Comparison of ENCODE assay signal across 9 cellular contexts in genomic region chr3:187799942-187800637, GRCh38. TPM values are rescaled to one million over a fixed set of nuclear protein-coding genes. Genes with fewer than 3 reads are reported as not detected.
DNase-seq lines count a peak whose midpoint lies in the region; ATAC-seq lines count a peak whose summit lies in the region.
"Had no signal": no experiment of that assay in that cellular context is flagged by ENCODE, and none has a peak within 500 bp of the region (broad histone marks: within the 10 kb centered on the region; RNA-seq: fewer than 3 reads in every experiment).

No MANE protein-coding gene starts in this region.

- peaks cover 14% of the 10 kb centered on the region for H3K9me3 Mint-ChIP-seq in activated naive CD4-positive, alpha-beta T cell treated with anti-CD3 and anti-CD28 coated beads, Interleukin-2, amount 10 ng/mL, durations not matched to agents 7 days and 5 days
- H3K9me3 Mint-ChIP-seq in activated CD8-positive, alpha-beta T cell treated with anti-CD3 and anti-CD28 coated beads, Interleukin-2, amount 10 ng/mL, durations not matched to agents 7 days and 5 days (ENCODE audit: insufficient read depth): peaks cover 9% of the 10 kb centered on the region

- no peaks in the 10 kb centered on the region for H3K36me3 ChIP-seq in thymus (ENCODE audit: control insufficient read depth, insufficient read depth)

- WGBS in thymus: 75% methylated on average over 4 of the region's 4 CpGs

- H3K4me1 ChIP-seq in thymus (ENCODE audit: control insufficient read depth, insufficient read depth, low read length): peaks cover 16% of the 10 kb centered on the region

- peaks cover 2% of the 10 kb centered on the region for H3K27me3 Mint-ChIP-seq in activated naive CD4-positive, alpha-beta T cell treated with anti-CD3 and anti-CD28 coated beads, Interleukin-2, amount 10 ng/mL, durations not matched to agents 7 days and 5 days
- no peaks in the 10 kb centered on the region for H3K27me3 Mint-ChIP-seq in activated CD8-positive, alpha-beta T cell treated with anti-CD3 and anti-CD28 coated beads, Interleukin-2, amount 10 ng/mL, durations not matched to agents 7 days and 5 days (ENCODE audit: low read depth)

- H3K27ac Mint-ChIP-seq in activated naive CD4-positive, alpha-beta T cell treated with anti-CD3 and anti-CD28 coated beads, Interleukin-2, amount 10 ng/mL, durations not matched to agents 7 days and 5 days: peak overlapping the region; percentile 92
- H3K27ac Mint-ChIP-seq in activated CD8-positive, alpha-beta T cell treated with anti-CD3 and anti-CD28 coated beads, Interleukin-2, amount 10 ng/mL, durations not matched to agents 7 days and 5 days: peak overlapping the region; percentile 93

- CTCF ChIA-PET in activated naive CD4-positive, alpha-beta T cell treated with anti-CD3 and anti-CD28 coated beads, Interleukin-2, amount 10 ng/mL, durations not matched to agents 7 days and 5 days (lab: Charles Lee): interaction anchor here (0.8 to 5.2 kb wide), 6 partner anchors 23 to 176 kb away, joined by 3 to 34 read pairs (median 7); partner anchors contain the start of gene BCL6
- CTCF ChIA-PET in activated CD8-positive, alpha-beta T cell treated with anti-CD3 and anti-CD28 coated beads, Interleukin-2, amount 10 ng/mL, durations not matched to agents 7 days and 5 days (lab: Charles Lee): interaction anchor here (0.7 to 7.4 kb wide), 22 partner anchors 8 to 250 kb away, joined by 3 to 101 read pairs (median 4); partner anchors contain the start of gene BCL6

- no peak overlapping the region for H3K4me3 ChIP-seq in thymus (ENCODE audit: low read length)

- no peaks in the 10 kb centered on the region for H3K27me3 ChIP-seq in thymus (ENCODE audit: control insufficient read depth, insufficient read depth)

- H3K36me3 Mint-ChIP-seq in activated naive CD4-positive, alpha-beta T cell treated with anti-CD3 and anti-CD28 coated beads, Interleukin-2, amount 10 ng/mL, durations not matched to agents 7 days and 5 days: peaks cover 37% of the 10 kb centered on the region
- peaks cover 44% of the 10 kb centered on the region for H3K36me3 Mint-ChIP-seq in activated CD8-positive, alpha-beta T cell treated with anti-CD3 and anti-CD28 coated beads, Interleukin-2, amount 10 ng/mL, durations not matched to agents 7 days and 5 days (ENCODE audit: low read depth)

- peak overlapping the region; percentile 38 for H3K4me3 Mint-ChIP-seq in activated naive CD4-positive, alpha-beta T cell treated with anti-CD3 and anti-CD28 coated beads, Interleukin-2, amount 10 ng/mL, durations not matched to agents 7 days and 5 days
- H3K4me3 Mint-ChIP-seq in activated CD8-positive, alpha-beta T cell treated with anti-CD3 and anti-CD28 coated beads, Interleukin-2, amount 10 ng/mL, durations not matched to agents 7 days and 5 days: peak overlapping the region; percentile 39

- DNase-seq in activated naive CD4-positive, alpha-beta T cell treated with anti-CD3 and anti-CD28 coated beads, Interleukin-2, amount 10 ng/mL, durations not matched to agents 7 days and 5 days: peak; percentile 64
- no peak for DNase-seq in activated naive CD4-positive, alpha-beta T cell treated with anti-CD3 and anti-CD28 coated beads, Interleukin-2, amount 50 U/mL, for 16 hours
- peak; percentile 50 for DNase-seq in activated CD8-positive, alpha-beta T cell treated with anti-CD3 and anti-CD28 coated beads, Interleukin-2, amount 10 ng/mL, durations not matched to agents 7 days and 5 days
- no peak for DNase-seq in kidney tubule cell (ENCODE audit: low spot score)
- DNase-seq: right cardiac atrium had no signal

- H3K9me3 ChIP-seq in thymus (ENCODE audit: control insufficient read depth): no peaks in the 10 kb centered on the region

- H3K27ac ChIP-seq in thymus (ENCODE audit: low read depth): peak overlapping the region; percentile 15

- POLR2A ChIA-PET in activated CD8-positive, alpha-beta T cell treated with anti-CD3 and anti-CD28 coated beads, Interleukin-2, amount 10 ng/mL, durations not matched to agents 7 days and 5 days (lab: Charles Lee): interaction anchor here (0.6 to 8.6 kb wide), 8 partner anchors 13 to 1017 kb away, joined by 3 to 195 read pairs (median 4); partner anchors contain the start of genes BCL6, EIF4A2 and LPP

- peaks cover 90% of the 10 kb centered on the region for H3K4me1 Mint-ChIP-seq in activated naive CD4-positive, alpha-beta T cell treated with anti-CD3 and anti-CD28 coated beads, Interleukin-2, amount 10 ng/mL, durations not matched to agents 7 days and 5 days
- peaks cover 84% of the 10 kb centered on the region for H3K4me1 Mint-ChIP-seq in activated CD8-positive, alpha-beta T cell treated with anti-CD3 and anti-CD28 coated beads, Interleukin-2, amount 10 ng/mL, durations not matched to agents 7 days and 5 days (ENCODE audit: low read depth)

- ATAC-seq in HG03135 (IDR thresholded peaks at IDR 0.05; ENCODE audit: unreplicated experiment): peak; percentile 55
- ATAC-seq in activated CD8-positive, alpha-beta T cell treated with anti-CD3 and anti-CD28 coated beads, Interleukin-2, amount 10 ng/mL, durations not matched to agents 7 days and 5 days: peak; percentile 44
- no peak for ATAC-seq in GM21390 (IDR thresholded peaks at IDR 0.05; ENCODE audit: unreplicated experiment)
- ATAC-seq in HG02885 (IDR thresholded peaks at IDR 0.05; ENCODE audit: poor library complexity, unreplicated experiment): no peak
- ATAC-seq: right cardiac atrium had no signal

RNA-seq across cellular contexts. Expression of gene BCL6, which starts 54.8 kb away (rescaled TPM):
- 10 to 100 TPM; 11.8 to 12.6 TPM for total RNA-seq in activated CD8-positive, alpha-beta T cell treated with anti-CD3 and anti-CD28 coated beads, Interleukin-2, amount 10 ng/mL, durations not matched to agents 7 days and 5 days
- 56.2 TPM for polyA plus RNA-seq in thymus

Comparison
In these comparisons a context has a peak if more than half of its experiments do, and no peak if none do; other contexts are left out.
1. DNase-seq: peak in activated naive CD4-positive, alpha-beta T cell treated with anti-CD3 and anti-CD28 coated beads, Interleukin-2, amount 10 ng/mL, durations not matched to agents 7 days and 5 days (single experiment) and activated CD8-positive, alpha-beta T cell treated with anti-CD3 and anti-CD28 coated beads, Interleukin-2, amount 10 ng/mL, durations not matched to agents 7 days and 5 days (single experiment); none in activated naive CD4-positive, alpha-beta T cell treated with anti-CD3 and anti-CD28 coated beads, Interleukin-2, amount 50 U/mL, for 16 hours (single experiment) and kidney tubule cell (single experiment).
2. ATAC-seq: peak in HG03135 (single experiment) and activated CD8-positive, alpha-beta T cell treated with anti-CD3 and anti-CD28 coated beads, Interleukin-2, amount 10 ng/mL, durations not matched to agents 7 days and 5 days (single experiment); none in GM21390 (single experiment) and HG02885 (single experiment).